Comparison of ENCODE assay signal across 9 cellular contexts in genomic region chr12:105357162-105357691, GRCh38. TPM values are rescaled to one million over a fixed set of nuclear protein-coding genes. Genes with fewer than 3 reads are reported as not detected.
DNase-seq lines count a peak whose midpoint lies in the region; ATAC-seq and TF ChIP-seq lines count a peak whose summit lies in the region.
"Had no signal": no experiment of that assay in that cellular context is flagged by ENCODE, and none has a peak within 500 bp of the region (broad histone marks: within the 10 kb centered on the region; RNA-seq: fewer than 3 reads in every experiment).

No MANE protein-coding gene starts in this region.

- ATAC-seq in GM18870 (IDR thresholded peaks at IDR 0.05; ENCODE audit: unreplicated experiment) (peak; percentile 78), HG02623 (IDR thresholded peaks at IDR 0.05; ENCODE audit: unreplicated experiment) (peak; percentile 69)

- peak overlapping the region; percentile 95 for H3K27ac ChIP-seq in OCI-LY7 (ENCODE audit: low read depth, low read length, poor library complexity, severe bottlenecking)
- H3K27ac ChIP-seq in parathyroid adenoma, result peak overlapping the region; percentile 6
- H3K27ac ChIP-seq in prostate gland, result no peak overlapping the region

- H4K20me1 ChIP-seq in OCI-LY7 (ENCODE audit: insufficient read depth, low read length), result peaks cover 5% of the 10 kb centered on the region; the same call in 1 of the 2 replicates

- no peaks in the 10 kb centered on the region for H3K9me3 ChIP-seq in OCI-LY7 (ENCODE audit: low read length)
- H3K9me3 ChIP-seq in parathyroid adenoma (ENCODE audit: control insufficient read depth, low read length), result no peaks in the 10 kb centered on the region
- H3K9me3 ChIP-seq in prostate gland, result no peaks in the 10 kb centered on the region

- POLR2A ChIA-PET in OCI-LY7 (lab: Charles Lee), result interaction anchor here (0.6 to 7.2 kb wide), 8 partner anchors 7 to 97 kb away, joined by 3 to 157 read pairs (median 12); partner anchors contain the start of gene C12orf75

- intact Hi-C loops in OCI-LY7 (cut with micrococcal nuclease; ENCODE audit: unreplicated experiment) (loop anchor here (1.0 to 5.0 kb wide), 2 partner anchors 26 to 35 kb away; no protein-coding TSS in a partner anchor), prostate gland (cut with DNase I) (no loop called here)

- no peaks in the 10 kb centered on the region for H3K9me2 ChIP-seq in OCI-LY7 (ENCODE audit: insufficient read depth, low read length)

- no peak overlapping the region for H3K9ac ChIP-seq in parathyroid adenoma

- WGBS in prostate gland, result 58% methylated on average over 6 of the region's 6 CpGs

- TF ChIP-seq CTCF in OCI-LY7 (conservative IDR thresholded peaks at IDR 0.05; ENCODE audit: low read length), result no peak
- no peak for TF ChIP-seq CTCF in parathyroid adenoma (IDR thresholded peaks at IDR 0.05)
- TF ChIP-seq CTCF in prostate gland (IDR thresholded peaks at IDR 0.05), result no peak

- DNase-seq in OCI-LY7 (ENCODE audit: low spot score) (peak; percentile 88), prostate gland (ENCODE audit: low spot score) (no peak), SHP77 (lab: John Stamatoyannopoulos, UW) (no peak)
- no peak for DNase-seq in stimulated activated CD4-positive, alpha-beta T cell treated with anti-CD3 and anti-CD28 coated beads, Interleukin-4, amount 100 ng/mL, for 24 hours
- DNase-seq in activated naive CD4-positive, alpha-beta T cell treated with anti-CD3 and anti-CD28 coated beads, Interleukin-2, amount 50 U/mL, for 16 hours, result no peak
- DNase-seq: NCI-H1436 treated with DMSO at 0.1 percent for 48 hours had no signal

- H3K79me2 ChIP-seq in OCI-LY7 (ENCODE audit: insufficient read depth, low read depth, low read length) (peaks cover 89% of the 10 kb centered on the region), parathyroid adenoma (no peaks in the 10 kb centered on the region)

- TF ChIP-seq POLR2A in prostate gland (IDR thresholded peaks at IDR 0.05), result no peak

- BruUV-seq in OCI-LY7 (replicated peaks; lab: Mats Ljungman, UMichigan), result no TSS peak

- H2AFZ ChIP-seq in OCI-LY7 (ENCODE audit: low read length) (no peak overlapping the region), parathyroid adenoma (peak overlapping the region; percentile 43)

- H3K4me1 ChIP-seq in OCI-LY7 (ENCODE audit: insufficient read depth, low read length, poor library complexity, severe bottlenecking), result peaks cover 80% of the 10 kb centered on the region
- peaks cover 11% of the 10 kb centered on the region for H3K4me1 ChIP-seq in parathyroid adenoma
- H3K4me1 ChIP-seq in prostate gland (replicated peaks), result peaks cover 3% of the 10 kb centered on the region

- peak overlapping the region; percentile 89 for H3K4me2 ChIP-seq in OCI-LY7 (ENCODE audit: low read length)
- H3K4me2 ChIP-seq in parathyroid adenoma (ENCODE audit: low read length), result peak overlapping the region; percentile 22

- CTCF ChIA-PET in OCI-LY7 (lab: Charles Lee; ENCODE audit: unreplicated experiment), result interaction anchor here (1.0 kb wide), 1 partner anchor 37 kb away, joined by 4 read pairs; no protein-coding TSS in a partner anchor

- H3K4me3 ChIP-seq in OCI-LY7 (ENCODE audit: low read depth, low read length, poor library complexity, severe bottlenecking) (peak overlapping the region; percentile 64), parathyroid adenoma (ENCODE audit: low read depth, low read length) (no peak overlapping the region), prostate gland (no peak overlapping the region)

- H3K27me3 ChIP-seq in parathyroid adenoma (ENCODE audit: control insufficient read depth, insufficient read depth, low read length), result no peaks in the 10 kb centered on the region
- no peaks in the 10 kb centered on the region for H3K27me3 ChIP-seq in prostate gland (replicated peaks; ENCODE audit: insufficient read depth)

- peaks cover 65% of the 10 kb centered on the region for H3K36me3 ChIP-seq in OCI-LY7 (ENCODE audit: insufficient read depth, low read length)
- H3K36me3 ChIP-seq in parathyroid adenoma (ENCODE audit: control insufficient read depth, insufficient read depth, low read length), result no peaks in the 10 kb centered on the region
- H3K36me3 ChIP-seq in prostate gland, result no peaks in the 10 kb centered on the region

RNA-seq across cellular contexts. Expression of gene C12orf75, which starts 26.7 kb away (rescaled TPM):
- total RNA-seq in OCI-LY7 (2014; rRNA removed; shearing (Covaris generic)), result 147 and 174 TPM in 2 replicates
- 448 and 505 TPM in 2 replicates for total RNA-seq in OCI-LY7 (2022)
- total RNA-seq in prostate gland, result 100 to 1,000 TPM in 1 of 2 donors, 10 to 100 TPM in 1; 47.1 to 108 TPM

Comparison
In these comparisons a context has a peak if more than half of its experiments do, and no peak if none do; other contexts are left out.
1. H3K27ac ChIP-seq: peak in OCI-LY7 (single experiment) and parathyroid adenoma (single experiment); none in prostate gland (0 of 2).